Comparison of ENCODE assay signal across 17 cellular contexts in the genomic region with DNA sequence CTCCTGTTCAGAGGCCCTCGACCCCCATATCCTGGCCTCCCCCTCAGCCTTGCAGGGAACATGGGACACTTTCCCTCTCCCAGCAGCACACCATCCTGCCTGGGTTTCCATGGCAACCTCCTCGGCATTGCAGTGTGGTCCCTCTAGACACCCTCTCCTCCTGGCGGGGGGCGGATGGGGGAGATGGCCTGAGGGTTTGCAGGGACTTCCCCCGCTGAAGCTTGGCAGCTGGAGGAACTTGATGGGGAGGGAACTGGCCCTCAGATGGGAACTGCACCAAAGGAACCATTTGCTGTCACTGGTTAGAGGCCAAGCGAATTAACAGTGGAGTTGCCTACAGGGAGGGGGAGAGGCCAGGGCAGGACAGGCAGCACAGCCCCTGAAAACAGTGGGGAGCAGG. TPM values are rescaled to one million over a fixed set of nuclear protein-coding genes. Genes with fewer than 3 reads are reported as not detected.
DNase-seq lines count a peak whose midpoint lies in the region; ATAC-seq, FAIRE-seq and TF ChIP-seq lines count a peak whose summit lies in the region.
"Had no signal": no experiment of that assay in that cellular context is flagged by ENCODE, and none has a peak within 500 bp of the region (broad histone marks: within the 10 kb centered on the region; RNA-seq: fewer than 3 reads in every experiment).

No MANE protein-coding gene starts in this region.

- H3K4me1 ChIP-seq in K562 (replicated peaks in 1 of 2; ENCODE audit: control insufficient read depth in 2 of 2, insufficient read depth in 2 of 2, low read length in 2 of 2) (peaks cover 21 to 22% of the 10 kb centered on the region in 2 experiments), left lung (no peaks in the 10 kb centered on the region), heart right ventricle (peaks cover 0 to 15% (median 8%) of the 10 kb centered on the region in 9 donors)

- no peak for TF ChIP-seq CTCF in K562 (IDR thresholded peaks at IDR 0.05 in 2 of 3, conservative IDR thresholded peaks at IDR 0.05 in 1 of 3; ENCODE audit: insufficient read depth in 2 of 3, low read depth in 1 of 3, low read length in 3 of 3)
- no peak for TF ChIP-seq CTCF in left lung (IDR thresholded peaks at IDR 0.05)
- TF ChIP-seq CTCF in heart right ventricle (IDR thresholded peaks at IDR 0.05): no peak

- no TSS peak for BruUV-seq in K562 (replicated peaks; lab: Mats Ljungman, UMichigan)

- in situ Hi-C loops in K562 (cut with MboI): no loop called here

- WGBS in K562 (ENCODE audit: insufficient coverage, low coverage, missing lambda C conversion rate): 15% methylated on average over 6 of the region's 6 CpGs
- WGBS in heart right ventricle, 2 donors: 53 to 56% methylated on average over 6 of the region's 6 CpGs

- H3K79me2 ChIP-seq in K562 (ENCODE audit: control insufficient read depth, insufficient read depth, low read length): no peaks in the 10 kb centered on the region

- H3K27ac ChIP-seq in K562 (ENCODE audit: extremely low read depth, low read depth, low read length) (no peak overlapping the region), left lung (no peak overlapping the region), heart right ventricle (no peak overlapping the region)
- H3K27ac ChIP-seq: KMS-11 had no signal

- no peak for FAIRE-seq in K562 (lab: Jason Lieb, UNC)
- FAIRE-seq: GM12878 had no signal

- no peaks in the 10 kb centered on the region for H3K9me1 ChIP-seq in K562 (ENCODE audit: control insufficient read depth, insufficient read depth, low read length)

- H3K4me3 ChIP-seq in K562 (no peak overlapping the region), left lung (no peak overlapping the region), heart right ventricle (no peak overlapping the region)
- H3K4me3 ChIP-seq: GM12878 had no signal

- H3K9me3 ChIP-seq in K562 (replicated peaks; ENCODE audit: control insufficient read depth, insufficient read depth, low read depth, low read length) (no peaks in the 10 kb centered on the region), left lung (no peaks in the 10 kb centered on the region), heart right ventricle (no peaks in the 10 kb centered on the region)

- no peak for TF ChIP-seq POLR2A in K562 (conservative IDR thresholded peaks at IDR 0.05)

- CTCF ChIA-PET in K562 (lab: Yijun Ruan, JAX; ENCODE audit: low intra/inter-chr PET ratio): interaction anchor here (0.6 kb wide), 1 partner anchor 224 kb away, joined by 3 read pairs; no protein-coding TSS in a partner anchor

- H4K20me1 ChIP-seq in K562 (replicated peaks; ENCODE audit: control insufficient read depth, insufficient read depth, low read length): peaks cover 3% of the 10 kb centered on the region; the same call in 1 of the 2 replicates

- no peak for ATAC-seq in K562
- ATAC-seq in GM21723 (IDR thresholded peaks at IDR 0.05; ENCODE audit: unreplicated experiment): no peak
- no peak for ATAC-seq in left lung
- ATAC-seq in GM19023 (IDR thresholded peaks at IDR 0.05; ENCODE audit: unreplicated experiment): no peak
- ATAC-seq in heart right ventricle: no peak
- ATAC-seq: CD8-positive, alpha-beta T cell; GM12878 had no signal

- TF ChIP-seq EP300 in K562 (IDR thresholded peaks at IDR 0.05; ENCODE audit: low read length): no peak

- TF ChIP-seq RAD21 in K562 (CRISPR knock-in tag; conservative IDR thresholded peaks at IDR 0.05 in 1 of 2, IDR thresholded peaks at IDR 0.05 in 1 of 2): no peak

- no peak overlapping the region for H3K4me2 ChIP-seq in K562 (ENCODE audit: insufficient read depth, low read length)
- H3K4me2 ChIP-seq: KMS-11 had no signal

- no peak overlapping the region for H2AFZ ChIP-seq in K562 (ENCODE audit: low read depth, low read length)

- POLR2A ChIA-PET in K562 (lab: Yijun Ruan, JAX): interaction anchor here (0.6 to 1.1 kb wide), 4 partner anchors 8 to 365 kb away, joined by 3 read pairs; no protein-coding TSS in a partner anchor

- DNase-seq in Ammon's horn (ENCODE audit: low spot score) (peak; percentile 43), COR-L47 (lab: John Stamatoyannopoulos, UW) (peak; percentile 10), K562 (ENCODE audit: extremely low read depth in 1 of 4, low spot score in 3 of 4) (no peak), left kidney (ENCODE audit: low read depth, low spot score) (peak; percentile 22), left lung (no peak), heart right ventricle (no peak)
- DNase-seq: ACHN; CD8-positive, alpha-beta T cell; H9; NCI-H1930; NCI-H524; NK-92 treated with Interleukin-12 subunit alpha and Interleukin-12 subunit beta, amount 100 ng/mL, for 24 hours; SHP77 treated with DMSO at 0.1 percent for 48 hours had no signal

- H3K27me3 ChIP-seq in K562 (ENCODE audit: control insufficient read depth in 2 of 2, insufficient read depth in 2 of 2, low read length in 2 of 2) (peaks cover 2 to 17% of the 10 kb centered on the region in 2 experiments; a peak in 4 of 5 replicates), left lung (no peaks in the 10 kb centered on the region), heart right ventricle (no peaks in the 10 kb centered on the region)

- intact Hi-C loops in K562 (cut with micrococcal nuclease) (no loop called here), left lung (cut with DNase I) (no loop called here), heart right ventricle (cut with DNase I) (loop anchor here in 1 of 10 donors (10.0 kb wide), 1 partner anchor 318 kb away; no protein-coding TSS in a partner anchor)

- no peaks in the 10 kb centered on the region for H3K36me3 ChIP-seq in K562 (ENCODE audit: control insufficient read depth, insufficient read depth, low read length)
- H3K36me3 ChIP-seq in left lung: no peaks in the 10 kb centered on the region
- no peaks in the 10 kb centered on the region for H3K36me3 ChIP-seq in heart right ventricle

- H3K9ac ChIP-seq in K562 (ENCODE audit: insufficient read depth in 1 of 2, low read depth in 2 of 2, low read length in 2 of 2): no peak overlapping the region
- H3K9ac ChIP-seq: KMS-11 had no signal

TF ChIP-seq in K562, 482 proteins besides CTCF, POLR2A, EP300 and RAD21:
- TF ChIP-seq RFX1 (IDR thresholded peaks at IDR 0.05) (peak; percentile 85), USF1 (CRISPR knock-in tag; IDR thresholded peaks at IDR 0.05) (0 out of 2 replicates have a peak, but pooled peaks have one; percentile 10), POLR3A (IDR thresholded peaks at IDR 0.05; ENCODE audit: borderline replicate concordance, extremely low read depth, insufficient read depth, insufficient read length) (no peak)

RNA-seq across cellular contexts. Expression of gene RIMS3, which starts 28.7 kb away (rescaled TPM):
- 0.76 and 1.4 TPM in 2 replicates for total RNA-seq in K562 (2011; cell fraction: chromatin; rRNA removed; ENCODE audit: low replicate concordance)
- total RNA-seq in K562 (2011; cell fraction: nucleolus; rRNA removed): 0.66 and 0.67 TPM in 2 replicates
- total RNA-seq in K562 (2011; cell fraction: nucleoplasm; rRNA removed): 0.73 and 0.76 TPM in 2 replicates
- total RNA-seq in K562 (2014; rRNA removed) (0.59 and 0.82 TPM in 2 replicates), K562 (2014; rRNA removed; fragmentation: Illumina TruSeq; extraction: Trizol) (0.69 and 0.77 TPM in 2 replicates), K562 (2015; rRNA removed; fragmentation: Illumina TruSeq; extraction: Trizol) (0.38 and 0.47 TPM in 2 replicates), K562 (2021) (1.2 and 1.3 TPM in 2 replicates), left lung (1 to 10 TPM; 4.4 to 5.0 TPM), heart right ventricle (1 to 10 TPM in 3 of 10 donors, under 1 TPM in 7; 0.34 to 2.0 (median 0.79) TPM)
- polyA plus RNA-seq in K562 (2011; rRNA removed) (0.78 and 1.2 TPM in 2 replicates), K562 (2014; fragmentation: Illumina TruSeq; extraction: Trizol) (0.71 and 0.75 TPM in 2 replicates), K562 (2014; fragmentation: Nextera tagmentation; extraction: Ambion mirVana) (under 1 TPM; 0.06 to 0.15 TPM), K562 (2014; rRNA removed) (0.43 and 0.45 TPM in 2 replicates), heart right ventricle (under 1 TPM; 0.14 to 0.22 TPM)
- 0.97 and 1.3 TPM in 2 replicates for polyA plus RNA-seq in K562 (2011; cell fraction: cytosol; rRNA removed)
- 1.9 and 2.7 TPM in 2 replicates for polyA plus RNA-seq in K562 (2011; cell fraction: nucleus; rRNA removed)
- polyA plus RNA-seq in K562 (2012): 0.66 and 1.9 TPM in 2 replicates
- 1.2 and 1.3 TPM in 2 replicates for polyA minus RNA-seq in K562 (2011; rRNA and poly(A)+ RNA removed)
- polyA minus RNA-seq in K562 (2011; cell fraction: cytosol; rRNA and poly(A)+ RNA removed): 0.73 and 1.1 TPM in 2 replicates
- 0.40 and 0.56 TPM in 2 replicates for polyA minus RNA-seq in K562 (2011; cell fraction: nucleus; rRNA and poly(A)+ RNA removed)

RNA-seq across cellular contexts. Expression of gene NFYC, which starts 54.7 kb away (rescaled TPM):
- total RNA-seq in K562 (2011; cell fraction: chromatin; rRNA removed; ENCODE audit: low replicate concordance): 51.1 and 58.3 TPM in 2 replicates
- total RNA-seq in K562 (2011; cell fraction: nucleolus; rRNA removed): 43.8 and 43.9 TPM in 2 replicates
- 49.1 and 60.1 TPM in 2 replicates for total RNA-seq in K562 (2011; cell fraction: nucleoplasm; rRNA removed)
- total RNA-seq in K562 (2014; rRNA removed) (41.1 and 44.2 TPM in 2 replicates), K562 (2014; rRNA removed; fragmentation: Illumina TruSeq; extraction: Trizol) (22.7 and 26.4 TPM in 2 replicates), K562 (2015; rRNA removed; fragmentation: Illumina TruSeq; extraction: Trizol) (31.2 and 31.4 TPM in 2 replicates), K562 (2021) (53.9 and 59.8 TPM in 2 replicates), left lung (10 to 100 TPM; 54.6 to 56.0 TPM), heart right ventricle (10 to 100 TPM; 56.1 to 84.7 (median 73.1) TPM)
- polyA plus RNA-seq in K562 (2011; rRNA removed) (47.2 and 65.6 TPM in 2 replicates), K562 (2014; fragmentation: Illumina TruSeq; extraction: Trizol) (56.2 and 65.1 TPM in 2 replicates), K562 (2014; fragmentation: Nextera tagmentation; extraction: Ambion mirVana) (1 to 10 TPM; 4.8 to 7.2 TPM), K562 (2014; rRNA removed) (51.3 and 57.7 TPM in 2 replicates), heart right ventricle (10 to 100 TPM; 49.9 to 55.8 TPM)
- polyA plus RNA-seq in K562 (2011; cell fraction: cytosol; rRNA removed): 78.9 and 120 TPM in 2 replicates
- polyA plus RNA-seq in K562 (2011; cell fraction: nucleus; rRNA removed): 72.3 and 83.1 TPM in 2 replicates
- 52.9 and 79.3 TPM in 2 replicates for polyA plus RNA-seq in K562 (2012)
- 45.7 and 65.0 TPM in 2 replicates for polyA minus RNA-seq in K562 (2011; rRNA and poly(A)+ RNA removed)
- 38.9 and 49.7 TPM in 2 replicates for polyA minus RNA-seq in K562 (2011; cell fraction: cytosol; rRNA and poly(A)+ RNA removed)
- polyA minus RNA-seq in K562 (2011; cell fraction: nucleus; rRNA and poly(A)+ RNA removed): 34.9 and 50.8 TPM in 2 replicates

Comparison
In these comparisons a context has a peak if more than half of its experiments do, and no peak if none do; other contexts are left out.
1. DNase-seq: peak in Ammon's horn (single experiment), COR-L47 (single experiment) and left kidney (single experiment); none in K562 (0 of 4), left lung (0 of 2) and heart right ventricle (0 of 2).